8 cellular contexts compared by ENCODE assay signal in the genomic region with DNA sequence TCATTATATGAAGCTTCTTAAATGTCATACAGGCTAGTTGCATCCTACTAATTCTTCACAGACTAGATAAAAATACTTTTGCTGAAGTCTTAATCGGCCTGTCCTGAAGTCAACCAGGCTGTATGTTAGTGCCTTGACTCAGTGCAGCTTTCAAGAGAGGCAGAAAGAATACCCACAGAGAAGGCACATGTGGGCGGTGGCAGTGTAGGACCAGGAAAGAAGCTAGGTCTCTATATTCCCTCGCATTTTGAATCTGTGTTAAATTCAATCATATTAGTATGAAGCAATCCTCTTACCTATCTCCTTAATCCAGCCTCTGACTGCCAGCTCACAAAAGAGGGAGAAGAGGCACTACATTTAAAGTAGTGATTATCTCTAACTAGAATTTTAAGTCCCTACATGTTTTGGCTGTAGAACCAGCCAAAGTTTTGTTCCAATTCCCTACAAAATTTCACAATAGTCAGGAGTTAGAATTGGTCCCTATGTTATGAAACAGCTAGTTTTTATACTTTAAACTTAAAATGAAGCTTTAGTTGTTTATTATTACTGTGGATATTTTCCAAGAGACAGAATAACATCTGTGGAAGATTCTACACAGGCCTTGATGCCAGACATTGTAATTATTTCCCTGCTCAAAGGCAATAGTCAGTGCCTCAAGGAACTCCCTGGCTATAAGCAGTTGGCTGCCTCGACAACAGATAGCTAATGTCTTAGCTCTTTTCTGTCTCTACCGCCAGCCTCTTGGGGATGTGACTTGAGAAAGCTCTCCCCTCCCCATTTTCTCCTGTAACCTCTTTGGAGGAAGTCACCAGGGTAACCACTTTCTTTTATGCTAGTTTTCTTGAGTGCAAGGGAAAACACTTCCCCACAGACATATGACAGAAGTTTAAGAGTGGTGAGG. TPM values are rescaled to one million over a fixed set of nuclear protein-coding genes. Genes with fewer than 3 reads are reported as not detected.
A peak's percentile ranks its signal among the peaks of the same experiment; 100 is the strongest.
DNase-seq lines count a peak whose midpoint lies in the region; ATAC-seq and TF ChIP-seq lines count a peak whose summit lies in the region.

No MANE protein-coding gene starts in this region.

- H3K9me3 ChIP-seq in WERI-Rb-1 (ENCODE audit: severe bottlenecking) (no peaks in the 10 kb centered on the region), gastroesophageal sphincter (no peaks in the 10 kb centered on the region)

- 12 to 28% methylated on average over 5 of the region's 5 CpGs for WGBS in gastroesophageal sphincter (ENCODE audit: low coverage in 1 of 2), 2 donors

- ATAC-seq in GM21423 (IDR thresholded peaks at IDR 0.05; ENCODE audit: unreplicated experiment) (peak; percentile 37), gastroesophageal sphincter (peak; percentile 26), GM19467 (IDR thresholded peaks at IDR 0.05; ENCODE audit: unreplicated experiment) (no peak), GM21447 (IDR thresholded peaks at IDR 0.05; ENCODE audit: unreplicated experiment) (no peak)
- peak; percentile 37 for ATAC-seq in stimulated activated naive CD8-positive, alpha-beta T cell treated with anti-CD3 and anti-CD28 coated beads, Interleukin-15, Interleukin-2, amounts not matched to agents 100 U/mL and 50 U/mL, for 24 hours

- H3K4me1 ChIP-seq in gastroesophageal sphincter: peaks cover 42 to 91% (median 55%) of the 10 kb centered on the region in 3 donors

- DNase-seq in WERI-Rb-1: peak; percentile 40
- peak; percentile 35 for DNase-seq in stimulated activated naive CD8-positive, alpha-beta T cell treated with anti-CD3 and anti-CD28 coated beads, Interleukin-15, Interleukin-2, amounts not matched to agents 100 U/mL and 50 U/mL, for 24 hours
- DNase-seq in RKO (ENCODE audit: low spot score): no peak
- no peak for DNase-seq in NCI-H1048 (lab: John Stamatoyannopoulos, UW)

- H3K27me3 ChIP-seq in WERI-Rb-1 (ENCODE audit: insufficient read depth, low read depth, severe bottlenecking): no peaks in the 10 kb centered on the region
- no peaks in the 10 kb centered on the region for H3K27me3 ChIP-seq in gastroesophageal sphincter

- TF ChIP-seq CTCF in WERI-Rb-1 (IDR thresholded peaks at IDR 0.05; ENCODE audit: low read depth, low read length) (no peak), gastroesophageal sphincter (IDR thresholded peaks at IDR 0.05) (no peak)

- no peak for TF ChIP-seq EP300 in gastroesophageal sphincter (IDR thresholded peaks at IDR 0.05)

- H3K36me3 ChIP-seq in WERI-Rb-1: no peaks in the 10 kb centered on the region; the same call in 1 of the 2 replicates
- no peaks in the 10 kb centered on the region for H3K36me3 ChIP-seq in gastroesophageal sphincter

- H3K4me3 ChIP-seq in WERI-Rb-1 (ENCODE audit: low read depth, low read length) (no peak overlapping the region), gastroesophageal sphincter (no peak overlapping the region)

- H3K27ac ChIP-seq in WERI-Rb-1: peak overlapping the region; percentile 36
- H3K27ac ChIP-seq in gastroesophageal sphincter: peak overlapping the region; percentile 81 to 90 (median 83)

- no peak for TF ChIP-seq POLR2A in gastroesophageal sphincter (IDR thresholded peaks at IDR 0.05)

RNA-seq across cellular contexts. Expression of a gene that starts 31.9 kb away (rescaled TPM):
- total RNA-seq in gastroesophageal sphincter: 10 to 100 TPM; 44.5 to 68.6 (median 65.6) TPM

Comparison
In these comparisons a context has a peak if more than half of its experiments do, and no peak if none do; other contexts are left out.
1. ATAC-seq: peak in GM21423 (single experiment), gastroesophageal sphincter (single experiment) and stimulated activated naive CD8-positive, alpha-beta T cell treated with anti-CD3 and anti-CD28 coated beads, Interleukin-15, Interleukin-2, amounts not matched to agents 100 U/mL and 50 U/mL, for 24 hours (single experiment); none in GM19467 (single experiment) and GM21447 (single experiment).
2. DNase-seq: peak in WERI-Rb-1 (single experiment) and stimulated activated naive CD8-positive, alpha-beta T cell treated with anti-CD3 and anti-CD28 coated beads, Interleukin-15, Interleukin-2, amounts not matched to agents 100 U/mL and 50 U/mL, for 24 hours (single experiment); none in RKO (single experiment) and NCI-H1048 (single experiment).